ENCODE assay signal across 8 cellular contexts in genomic region chr2:54899576-54900200, GRCh38.
DNase-seq lines count a peak whose midpoint lies in the region; ATAC-seq and TF ChIP-seq lines count a peak whose summit lies in the region.

No MANE protein-coding gene starts in this region.

- CTCF ChIA-PET in HCT116 (lab: Charles Lee), result interaction anchor here (0.6 to 2.6 kb wide), 19 partner anchors 9 to 719 kb away, joined by 3 to 46 read pairs (median 6); partner anchors contain the start of genes EML6 and RTN4

- TF ChIP-seq RAD21 in HCT116 (IDR thresholded peaks at IDR 0.05; ENCODE audit: low read depth), result peak; percentile 88

- no peaks in the 10 kb centered on the region for H3K79me2 ChIP-seq in HCT116 (ENCODE audit: insufficient read depth, low read length)

- H3K36me3 Mint-ChIP-seq in CD4-positive, CD25-positive, alpha-beta regulatory T cell, result peaks cover 5% of the 10 kb centered on the region
- no peaks in the 10 kb centered on the region for H3K36me3 Mint-ChIP-seq in activated T-helper 17 cell treated with anti-CD3 and anti-CD28 coated beads, Interleukin-2, amount 50 U/mL, for 72 hours (ENCODE audit: low read depth)

- no peak for ATAC-seq in CD4-positive, CD25-positive, alpha-beta regulatory T cell (ENCODE audit: low read depth in 2 of 2)
- no peak for ATAC-seq in HCT116
- ATAC-seq in RWPE2 (ENCODE audit: low read depth), result no peak
- ATAC-seq in foreskin keratinocyte, result no peak
- ATAC-seq in activated T-helper 17 cell treated with anti-CD3 and anti-CD28 coated beads, Interleukin-2, amount 50 U/mL, for 72 hours (replicated peaks), result no peak
- no peak for ATAC-seq in HG03196 (IDR thresholded peaks at IDR 0.05; ENCODE audit: unreplicated experiment)

- POLR2A ChIA-PET in HCT116 (lab: Charles Lee), result interaction anchor here (1.0 to 1.6 kb wide), 2 partner anchors 149 to 151 kb away, joined by 3 to 4 read pairs; partner anchors contain the start of gene RTN4

- intact Hi-C loops in HCT116 (cut with micrococcal nuclease), result loop anchor here (2.0 to 10.0 kb wide), 3 partner anchors 105 to 615 kb away; partner anchors contain the start of gene CFAP36

- no peaks in the 10 kb centered on the region for H3K36me3 ChIP-seq in CD4-positive, CD25-positive, alpha-beta regulatory T cell (ENCODE audit: control insufficient read depth, insufficient read depth, low read length)
- H3K36me3 ChIP-seq in HCT116 (ENCODE audit: control insufficient read depth in 1 of 2, insufficient read depth in 2 of 2, low read length in 2 of 2), result no peaks in the 10 kb centered on the region; a peak in 1 of 4 replicates
- no peaks in the 10 kb centered on the region for H3K36me3 ChIP-seq in RWPE2 (ENCODE audit: low read depth)

- BruUV-seq in HCT116 (replicated peaks; lab: Mats Ljungman, UMichigan), result no TSS peak

- no peak overlapping the region for H2AFZ ChIP-seq in HCT116 (ENCODE audit: low read depth, low read length, poor library complexity, severe bottlenecking)

- no peak overlapping the region for H3K9ac ChIP-seq in HCT116 (ENCODE audit: low read length)

- no peaks in the 10 kb centered on the region for H4K20me1 ChIP-seq in HCT116 (ENCODE audit: insufficient read depth)

- no peak overlapping the region for H3K27ac ChIP-seq in CD4-positive, CD25-positive, alpha-beta regulatory T cell (ENCODE audit: insufficient read depth, low read length, poor library complexity, severe bottlenecking)
- no peak overlapping the region for H3K27ac ChIP-seq in HCT116 (ENCODE audit: low read depth, low read length)
- no peak overlapping the region for H3K27ac ChIP-seq in RWPE2 (ENCODE audit: poor library complexity, severe bottlenecking)
- H3K27ac ChIP-seq in foreskin keratinocyte, result no peak overlapping the region

- H3K4me3 Mint-ChIP-seq in CD4-positive, CD25-positive, alpha-beta regulatory T cell, result no peak overlapping the region
- H3K4me3 Mint-ChIP-seq in activated T-helper 17 cell treated with anti-CD3 and anti-CD28 coated beads, Interleukin-2, amount 50 U/mL, for 72 hours, result no peak overlapping the region

- no peaks in the 10 kb centered on the region for H3K9me3 ChIP-seq in CD4-positive, CD25-positive, alpha-beta regulatory T cell (ENCODE audit: control insufficient read depth in 2 of 2, low read length in 2 of 2)
- H3K9me3 ChIP-seq in HCT116 (ENCODE audit: control insufficient read depth in 1 of 2, insufficient read depth in 1 of 2, low read depth in 1 of 2, low read length in 2 of 2), result peaks cover 0 to 3% of the 10 kb centered on the region in 2 experiments; a peak in 1 of 4 replicates
- no peaks in the 10 kb centered on the region for H3K9me3 ChIP-seq in RWPE2 (ENCODE audit: severe bottlenecking)

- H3K27ac Mint-ChIP-seq in CD4-positive, CD25-positive, alpha-beta regulatory T cell, result peak overlapping the region in 1 of 3 donors; percentile 75
- no peak overlapping the region for H3K27ac Mint-ChIP-seq in activated T-helper 17 cell treated with anti-CD3 and anti-CD28 coated beads, Interleukin-2, amount 50 U/mL, for 72 hours

- RAD21 ChIA-PET in HCT116 (lab: Charles Lee; ENCODE audit: low non-redundant PET in 1 of 2, low total read pairs in 2 of 2, uncharacterized antibody in 2 of 2, unreplicated experiment in 2 of 2), result interaction anchor here (0.7 to 1.7 kb wide), 9 partner anchors 10 to 331 kb away, joined by 3 to 10 read pairs (median 4); no protein-coding TSS in a partner anchor

- peak; percentile 55 to 75 (median 65); a peak in 5 of 6 replicates for TF ChIP-seq CTCF in HCT116 (IDR thresholded peaks at IDR 0.05 in 2 of 3, conservative IDR thresholded peaks at IDR 0.05 in 1 of 3; ENCODE audit: borderline replicate concordance in 1 of 3, insufficient read depth in 1 of 3, low read depth in 2 of 3, low read length in 2 of 3)
- TF ChIP-seq CTCF in RWPE2 (IDR thresholded peaks at IDR 0.05; ENCODE audit: poor library complexity, severe bottlenecking), result peak; percentile 83
- peak; percentile 89 for TF ChIP-seq CTCF in foreskin keratinocyte (conservative IDR thresholded peaks at IDR 0.05)

- no peak for TF ChIP-seq POLR2A in HCT116 (IDR thresholded peaks at IDR 0.05; ENCODE audit: borderline replicate concordance, extremely low read depth, insufficient read depth, insufficient read length)

- H3K9me2 ChIP-seq in HCT116 (ENCODE audit: insufficient read depth), result no peaks in the 10 kb centered on the region

- H3K9me3 Mint-ChIP-seq in CD4-positive, CD25-positive, alpha-beta regulatory T cell, result peaks cover 0 to 6% (median 0%) of the 10 kb centered on the region in 7 donors
- no peaks in the 10 kb centered on the region for H3K9me3 Mint-ChIP-seq in activated T-helper 17 cell treated with anti-CD3 and anti-CD28 coated beads, Interleukin-2, amount 50 U/mL, for 72 hours

- no peaks in the 10 kb centered on the region for H3K27me3 ChIP-seq in CD4-positive, CD25-positive, alpha-beta regulatory T cell (ENCODE audit: control insufficient read depth, insufficient read depth, low read length)
- H3K27me3 ChIP-seq in HCT116 (ENCODE audit: insufficient read depth, low read length), result no peaks in the 10 kb centered on the region
- H3K27me3 ChIP-seq in RWPE2 (ENCODE audit: insufficient read depth, poor library complexity, severe bottlenecking), result no peaks in the 10 kb centered on the region
- H3K27me3 ChIP-seq in foreskin keratinocyte, result no peaks in the 10 kb centered on the region

- no peak overlapping the region for H3K4me2 ChIP-seq in HCT116 (ENCODE audit: low read length)

- DNase-seq in CD4-positive, CD25-positive, alpha-beta regulatory T cell, result peak in 2 of 3 donors; percentile 19 to 27
- DNase-seq in HCT116 (ENCODE audit: low read depth, low spot score), result peak; percentile 21
- no peak for DNase-seq in RWPE2 (ENCODE audit: low spot score)
- peak in 1 of 2 donors; percentile 51 for DNase-seq in foreskin keratinocyte
- peak; percentile 15 for DNase-seq in retina
- DNase-seq in iPS-NIHi7 (ENCODE audit: extremely low spot score), result no peak

- no peak overlapping the region for H3K4me3 ChIP-seq in CD4-positive, CD25-positive, alpha-beta regulatory T cell (ENCODE audit: low read depth, low read length)
- H3K4me3 ChIP-seq in HCT116 (replicated peaks in 1 of 2; ENCODE audit: low read depth in 1 of 2, low read length in 2 of 2), result no peak overlapping the region
- no peak overlapping the region for H3K4me3 ChIP-seq in RWPE2 (ENCODE audit: severe bottlenecking)

- H3K27me3 Mint-ChIP-seq in CD4-positive, CD25-positive, alpha-beta regulatory T cell, result no peaks in the 10 kb centered on the region
- H3K27me3 Mint-ChIP-seq in activated T-helper 17 cell treated with anti-CD3 and anti-CD28 coated beads, Interleukin-2, amount 50 U/mL, for 72 hours, result no peaks in the 10 kb centered on the region

- peaks cover 20% of the 10 kb centered on the region for H3K4me1 ChIP-seq in CD4-positive, CD25-positive, alpha-beta regulatory T cell (ENCODE audit: control insufficient read depth, insufficient read depth, low read length, poor library complexity, severe bottlenecking)
- H3K4me1 ChIP-seq in HCT116 (ENCODE audit: control insufficient read depth in 1 of 2, insufficient read depth in 2 of 2, low read length in 2 of 2), result peaks cover 13 to 23% of the 10 kb centered on the region in 2 experiments
- H3K4me1 ChIP-seq in RWPE2 (ENCODE audit: insufficient read depth, poor library complexity, severe bottlenecking), result peaks cover 18% of the 10 kb centered on the region
- H3K4me1 ChIP-seq in foreskin keratinocyte, result peaks cover 15% of the 10 kb centered on the region

- peaks cover 18 to 41% (median 25%) of the 10 kb centered on the region in 4 donors for H3K4me1 Mint-ChIP-seq in CD4-positive, CD25-positive, alpha-beta regulatory T cell
- peaks cover 13% of the 10 kb centered on the region for H3K4me1 Mint-ChIP-seq in activated T-helper 17 cell treated with anti-CD3 and anti-CD28 coated beads, Interleukin-2, amount 50 U/mL, for 72 hours

TF ChIP-seq in HCT116, 20 proteins besides CTCF, POLR2A, EP300 and RAD21 (continues in another document):
- TF ChIP-seq JUND (IDR thresholded peaks at IDR 0.05) (no peak), TCF7L2 (IDR thresholded peaks at IDR 0.05; ENCODE audit: borderline replicate concordance, extremely low read depth, insufficient read depth, insufficient read length) (no peak), CEBPB (IDR thresholded peaks at IDR 0.05; ENCODE audit: low read depth) (no peak)
- TF ChIP-seq, protein P1, sequence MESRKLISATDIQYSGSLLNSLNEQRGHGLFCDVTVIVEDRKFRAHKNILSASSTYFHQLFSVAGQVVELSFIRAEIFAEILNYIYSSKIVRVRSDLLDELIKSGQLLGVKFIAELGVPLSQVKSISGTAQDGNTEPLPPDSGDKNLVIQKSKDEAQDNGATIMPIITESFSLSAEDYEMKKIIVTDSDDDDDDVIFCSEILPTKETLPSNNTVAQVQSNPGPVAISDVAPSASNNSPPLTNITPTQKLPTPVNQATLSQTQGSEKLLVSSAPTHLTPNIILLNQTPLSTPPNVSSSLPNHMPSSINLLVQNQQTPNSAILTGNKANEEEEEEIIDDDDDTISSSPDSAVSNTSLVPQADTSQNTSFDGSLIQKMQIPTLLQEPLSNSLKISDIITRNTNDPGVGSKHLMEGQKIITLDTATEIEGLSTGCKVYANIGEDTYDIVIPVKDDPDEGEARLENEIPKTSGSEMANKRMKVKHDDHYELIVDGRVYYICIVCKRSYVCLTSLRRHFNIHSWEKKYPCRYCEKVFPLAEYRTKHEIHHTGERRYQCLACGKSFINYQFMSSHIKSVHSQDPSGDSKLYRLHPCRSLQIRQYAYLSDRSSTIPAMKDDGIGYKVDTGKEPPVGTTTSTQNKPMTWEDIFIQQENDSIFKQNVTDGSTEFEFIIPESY (IDR thresholded peaks at IDR 0.05; ENCODE audit: extremely low read depth, insufficient replicate concordance, low read length), result no peak

Comparison
In these comparisons a context has a peak if more than half of its experiments do, and no peak if none do; other contexts are left out.
1. DNase-seq: peak in CD4-positive, CD25-positive, alpha-beta regulatory T cell (2 of 3), HCT116 (single experiment) and retina (single experiment); none in RWPE2 (single experiment) and iPS-NIHi7 (single experiment).
2. Peak in every context shown above with its lines, with median percentiles within 50 percentile points of each other: CTCF ChIP-seq.